In the genomic region with DNA sequence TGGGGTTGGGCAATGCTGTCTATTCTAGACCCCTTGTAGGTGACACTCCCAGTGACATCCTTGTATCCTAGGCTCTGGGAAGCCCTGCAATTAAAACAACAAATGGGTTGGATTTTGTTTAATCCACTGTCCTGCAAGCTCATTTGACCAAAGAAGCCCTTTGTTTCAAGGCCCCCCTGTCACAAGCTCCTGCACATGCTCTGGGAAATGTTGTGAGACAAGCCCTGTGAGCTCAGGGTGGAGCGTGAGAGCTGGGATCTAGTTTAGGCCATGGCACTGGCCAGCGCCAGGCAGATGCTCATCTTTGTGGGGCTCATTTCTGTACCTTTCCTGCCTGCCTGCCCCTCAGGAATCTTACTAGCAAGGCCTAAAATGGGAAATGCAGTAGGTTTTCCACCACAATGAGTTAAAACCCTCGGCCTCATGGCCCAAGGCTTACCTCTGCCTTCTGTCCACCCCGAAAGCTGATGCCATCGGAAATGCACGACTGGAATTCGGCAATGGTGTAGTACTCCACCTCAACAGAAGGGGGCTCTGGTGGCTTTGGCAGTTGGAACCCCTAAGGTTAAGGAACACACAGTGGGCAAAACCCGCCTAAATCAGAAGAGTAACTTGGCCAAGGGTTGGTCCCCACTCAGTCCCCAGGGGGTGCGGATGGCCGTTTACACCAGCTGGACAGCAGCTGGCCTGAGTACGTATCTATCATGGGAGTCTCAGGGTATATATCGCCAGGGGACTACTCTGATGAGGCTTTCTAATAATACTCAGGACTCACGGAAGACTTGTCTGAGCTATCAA, we compare ENCODE assay signal across 8 cellular contexts.
DNase-seq lines count a peak whose midpoint lies in the region; ATAC-seq and TF ChIP-seq lines count a peak whose summit lies in the region.

No MANE protein-coding gene starts in this region.

- ATAC-seq in GM19455 (IDR thresholded peaks at IDR 0.05; ENCODE audit: unreplicated experiment): no peak

- no peak overlapping the region for H3K9ac ChIP-seq in NT2/D1 (ENCODE audit: insufficient read length, low read depth)

- no peak for TF ChIP-seq POLR2A in prostate gland (IDR thresholded peaks at IDR 0.05)

- TF ChIP-seq CTCF in prostate gland (IDR thresholded peaks at IDR 0.05): peak; percentile 45 to 82 (median 62)

- H3K27me3 ChIP-seq in NT2/D1 (ENCODE audit: insufficient read depth, insufficient read length): no peaks in the 10 kb centered on the region
- H3K27me3 ChIP-seq in prostate gland (replicated peaks; ENCODE audit: insufficient read depth): no peaks in the 10 kb centered on the region

- 70% methylated on average over 13 of the region's 13 CpGs for WGBS in prostate gland

- peak; percentile 60 for DNase-seq in DMS 273 (lab: John Stamatoyannopoulos, UW; ENCODE audit: unreplicated experiment)
- no peak for DNase-seq in DMS 273 treated with DMSO at 0.1 percent for 48 hours (lab: John Stamatoyannopoulos, UW)
- DNase-seq in NT2/D1 (ENCODE audit: low read depth, low spot score): peak; percentile 20
- DNase-seq in activated naive CD4-positive, alpha-beta T cell treated with Interleukin-2 at 50 U/mL for 16 hours: peak; percentile 49
- DNase-seq in glomerular visceral epithelial cell (ENCODE audit: extremely low spot score): peak; percentile 26
- DNase-seq in prostate gland (ENCODE audit: low spot score): peak; percentile 24
- no peak for DNase-seq in RPMI8226

- intact Hi-C loops in prostate gland (cut with DNase I): loop anchor here (2.0 kb wide), 1 partner anchor 81 kb away; no protein-coding TSS in a partner anchor

- peaks cover 22% of the 10 kb centered on the region; the same call in 1 of the 2 replicates for H3K9me3 ChIP-seq in NT2/D1 (ENCODE audit: insufficient read depth, low read length)
- H3K9me3 ChIP-seq in prostate gland: no peaks in the 10 kb centered on the region

- H3K4me3 ChIP-seq in NT2/D1 (ENCODE audit: insufficient read length, low read depth) (no peak overlapping the region), prostate gland (no peak overlapping the region)

- no peak overlapping the region for H3K27ac ChIP-seq in prostate gland

- H3K36me3 ChIP-seq in NT2/D1 (ENCODE audit: insufficient read depth, insufficient read length, low read length) (peaks cover 71% of the 10 kb centered on the region), prostate gland (no peaks in the 10 kb centered on the region)

- H3K4me1 ChIP-seq in NT2/D1 (ENCODE audit: insufficient read depth, insufficient read length) (no peaks in the 10 kb centered on the region), prostate gland (replicated peaks) (no peaks in the 10 kb centered on the region)

Comparison
In these comparisons a context has a peak if more than half of its experiments do, and no peak if none do; other contexts are left out.
1. DNase-seq: peak in DMS 273 (single experiment), NT2/D1 (single experiment), activated naive CD4-positive, alpha-beta T cell treated with Interleukin-2 at 50 U/mL for 16 hours (single experiment), glomerular visceral epithelial cell (single experiment) and prostate gland (single experiment); none in DMS 273 treated with DMSO at 0.1 percent for 48 hours (single experiment) and RPMI8226 (single experiment).